7 cellular contexts compared by ENCODE assay signal in genomic region chrX:154097003-154097596, GRCh38. TPM values are rescaled to one million over a fixed set of nuclear protein-coding genes. Genes with fewer than 3 reads are reported as not detected.
DNase-seq lines count a peak whose midpoint lies in the region; ATAC-seq and TF ChIP-seq lines count a peak whose summit lies in the region.

No MANE protein-coding gene starts in this region.

- peak overlapping the region; percentile 60 for H3K4me3 ChIP-seq in kidney epithelial cell (ENCODE audit: low read depth, low read length)

- no peaks in the 10 kb centered on the region for H3K27me3 ChIP-seq in kidney epithelial cell (ENCODE audit: control insufficient read depth, insufficient read depth, low read length)

- ATAC-seq in GM18498 (IDR thresholded peaks at IDR 0.05; ENCODE audit: unreplicated experiment), result peak; percentile 38
- peak; percentile 40 for ATAC-seq in HG02798 (IDR thresholded peaks at IDR 0.05; ENCODE audit: poor library complexity, unreplicated experiment)

- DNase-seq in NCI-H187 treated with DMSO at 0.1 percent for 48 hours (lab: John Stamatoyannopoulos, UW), result peak; percentile 8
- peak; percentile 60 for DNase-seq in activated CD4-positive, CD25-positive, alpha-beta regulatory T cell treated with anti-CD3 and anti-CD28 coated beads, Interleukin-2, amount 50 U/mL, for 72 hours
- peak; percentile 67 for DNase-seq in cerebellar cortex (ENCODE audit: low spot score)
- no peak for DNase-seq in kidney epithelial cell (ENCODE audit: low read depth)
- DNase-seq in stimulated activated CD4-positive, alpha-beta T cell treated with anti-CD3 and anti-CD28 coated beads, Interleukin-1b, Interleukin-23, amount 100 ng/mL, for 1 hour (ENCODE audit: low read depth in 2 of 2), result peak; percentile 35 to 40

- H3K36me3 ChIP-seq in kidney epithelial cell (ENCODE audit: control insufficient read depth, insufficient read depth, low read length), result no peaks in the 10 kb centered on the region

- no peak for TF ChIP-seq CTCF in kidney epithelial cell (IDR thresholded peaks at IDR 0.05; ENCODE audit: insufficient read depth, low read length, poor library complexity, severe bottlenecking)

RNA-seq across cellular contexts. Expression of gene MECP2, which starts 0.4 kb away (rescaled TPM):
- 32.0 and 34.4 TPM in 2 replicates for total RNA-seq in kidney epithelial cell

RNA-seq across cellular contexts. Expression of gene OPN1LW, which starts 46.9 kb away (rescaled TPM):
- total RNA-seq in kidney epithelial cell, result not detected in 2 replicates
